Comparison of ENCODE assay signal across 8 cellular contexts in the genomic region with DNA sequence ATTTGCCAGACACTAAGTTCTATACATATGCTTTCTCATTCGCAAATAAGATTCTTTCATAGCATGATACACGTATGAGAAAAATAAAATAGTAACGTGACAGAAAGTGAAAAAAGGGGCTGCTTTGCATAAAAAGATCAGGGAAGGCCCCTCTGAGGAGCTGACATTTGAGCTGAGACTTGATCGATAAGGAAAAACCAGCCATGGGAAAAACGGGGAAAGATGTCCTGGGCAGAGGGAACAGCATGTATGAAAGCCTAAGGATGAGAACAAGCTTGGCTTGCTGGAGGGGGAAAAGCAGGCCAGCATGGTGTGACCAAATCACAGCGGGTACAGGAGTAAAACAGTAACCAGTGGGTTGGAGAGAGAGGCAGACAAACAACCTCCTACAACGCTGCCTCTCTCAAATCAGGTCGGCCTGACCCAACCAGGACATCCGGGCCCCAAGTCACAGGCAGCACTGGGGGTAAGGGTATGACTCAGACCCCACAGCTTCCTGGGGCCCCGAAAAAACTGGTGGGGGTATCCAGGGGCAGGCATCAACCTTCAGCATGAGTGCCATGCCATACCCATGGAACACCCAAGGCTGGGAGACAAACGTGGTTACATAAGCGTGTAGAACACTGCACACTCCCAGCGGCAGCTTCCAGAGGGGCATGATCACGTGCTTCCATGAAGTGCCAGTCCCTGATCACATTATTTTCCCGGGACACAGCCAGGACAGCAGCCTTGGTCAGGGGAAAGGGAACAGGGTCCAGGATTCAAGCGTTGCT.
DNase-seq lines count a peak whose midpoint lies in the region; ATAC-seq and TF ChIP-seq lines count a peak whose summit lies in the region.

No MANE protein-coding gene starts in this region.

- DNase-seq in activated CD4-positive, CD25-positive, alpha-beta regulatory T cell treated with anti-CD3 and anti-CD28 coated beads, Interleukin-2, amount 50 U/mL, for 16 hours (ENCODE audit: low read depth, low spot score): peak; percentile 59
- DNase-seq in effector CD4-positive, alpha-beta T cell: peak; percentile 69
- peak; percentile 77 to 79 for DNase-seq in stimulated activated CD4-positive, alpha-beta T cell treated with anti-CD3 and anti-CD28 coated beads, Interleukin-2, amount 100 ng/mL, for 24 hours
- DNase-seq in SW 1271 (lab: John Stamatoyannopoulos, UW): no peak
- no peak for DNase-seq in NCI-H526 treated with DMSO at 0.1 percent for 48 hours (lab: John Stamatoyannopoulos, UW)
- no peak for DNase-seq in NCI-H510A (lab: John Stamatoyannopoulos, UW)

- TF ChIP-seq POLR2A in GM18526 (IDR thresholded peaks at IDR 0.05; ENCODE audit: extremely low read depth, insufficient read length): peak; percentile 28

- ATAC-seq in HG02943 (IDR thresholded peaks at IDR 0.05; ENCODE audit: low read depth, unreplicated experiment): peak; percentile 57

Comparison
In these comparisons a context has a peak if more than half of its experiments do, and no peak if none do; other contexts are left out.
1. DNase-seq: peak in activated CD4-positive, CD25-positive, alpha-beta regulatory T cell treated with anti-CD3 and anti-CD28 coated beads, Interleukin-2, amount 50 U/mL, for 16 hours (single experiment), effector CD4-positive, alpha-beta T cell (single experiment) and stimulated activated CD4-positive, alpha-beta T cell treated with anti-CD3 and anti-CD28 coated beads, Interleukin-2, amount 100 ng/mL, for 24 hours (2 of 2); none in SW 1271 (0 of 2), NCI-H526 treated with DMSO at 0.1 percent for 48 hours (single experiment) and NCI-H510A (single experiment).